In genomic region chr6:30685157-30685976, GRCh38 we compare ENCODE assay signal across 1 cellular context.
TF ChIP-seq lines count a peak whose summit lies in the region.

No MANE protein-coding gene starts in this region.

TF ChIP-seq in K562, 482 proteins besides CTCF, POLR2A, EP300 and RAD21 (continued from another document):
- peak; percentile 42 to 55; a peak in 2 of 4 replicates for TF ChIP-seq MLLT1 (IDR thresholded peaks at IDR 0.05)
- no peak for TF ChIP-seq ETS1 (conservative IDR thresholded peaks at IDR 0.05; ENCODE audit: control insufficient read depth, low read depth, low read length)
- 0 out of 2 replicates have a peak, but pooled peaks have one; percentile 34 for TF ChIP-seq SMAD3 (CRISPR knock-in tag; conservative IDR thresholded peaks at IDR 0.05)
- peak; percentile 47; the same call in 1 of the 2 replicates for TF ChIP-seq ELF4 (CRISPR knock-in tag; IDR thresholded peaks at IDR 0.05)
- no peak for TF ChIP-seq FOXM1 (IDR thresholded peaks at IDR 0.05; ENCODE audit: low read depth)
- TF ChIP-seq FOXM1 (CRISPR knock-in tag; IDR thresholded peaks at IDR 0.05; ENCODE audit: low read depth), result 0 out of 2 replicates have a peak, but pooled peaks have one; percentile 48
- 0 out of 2 replicates have a peak, but pooled peaks have one; percentile 38 for TF ChIP-seq HDAC8 (tag; IDR thresholded peaks at IDR 0.05)
- TF ChIP-seq CBX2 (IDR thresholded peaks at IDR 0.05; ENCODE audit: insufficient read depth, low read length, poor library complexity, severe bottlenecking), result no peak
- TF ChIP-seq ZNF695 (CRISPR knock-in tag; IDR thresholded peaks at IDR 0.05), result 0 out of 2 replicates have a peak, but pooled peaks have one; percentile 30
- TF ChIP-seq SREBF2 (CRISPR knock-in tag; IDR thresholded peaks at IDR 0.05), result no peak
- TF ChIP-seq UBTF (IDR thresholded peaks at IDR 0.05; ENCODE audit: borderline replicate concordance in 1 of 2, low read depth in 2 of 2, low read length in 2 of 2), result peak in 1 of 2 experiments; percentile 66; a peak in 1 of 4 replicates
- no peak for TF ChIP-seq KDM4B (IDR thresholded peaks at IDR 0.05; ENCODE audit: borderline replicate concordance in 2 of 2, low read depth in 1 of 2)
- no peak for TF ChIP-seq SIRT6 (IDR thresholded peaks at IDR 0.05; ENCODE audit: low read depth, low read length)
- TF ChIP-seq ZFX (CRISPR knock-in tag; IDR thresholded peaks at IDR 0.05), result peak; percentile 60
- no peak for TF ChIP-seq FOXK1 (CRISPR knock-in tag; IDR thresholded peaks at IDR 0.05; ENCODE audit: borderline replicate concordance)
- 0 out of 2 replicates have a peak, but pooled peaks have one; percentile 21 for TF ChIP-seq HBP1 (CRISPR knock-in tag; IDR thresholded peaks at IDR 0.05)
- TF ChIP-seq PRDM10 (IDR thresholded peaks at IDR 0.05; ENCODE audit: partially characterized antibody), result no peak
- no peak for TF ChIP-seq ZNF740 (CRISPR knock-in tag; IDR thresholded peaks at IDR 0.05)
- 0 out of 4 replicates have a peak, but pooled peaks of 1 of the 2 experiments have one; percentile 15 for TF ChIP-seq ZNF740 (tag; IDR thresholded peaks at IDR 0.05)
- TF ChIP-seq SIN3A (IDR thresholded peaks at IDR 0.05; ENCODE audit: borderline replicate concordance in 2 of 2, control insufficient read depth in 1 of 2, low read depth in 2 of 2, low read length in 2 of 2), result peak in 1 of 2 experiments; percentile 43; a peak in 1 of 4 replicates
- TF ChIP-seq ZFP36 (IDR thresholded peaks at IDR 0.05; ENCODE audit: low read depth, low read length, partially characterized antibody), result peak; percentile 97
- TF ChIP-seq KDM5B (IDR thresholded peaks at IDR 0.05; ENCODE audit: insufficient replicate concordance, low read depth, low read length), result peak; percentile 13
- peak; percentile 50; the same call in 1 of the 2 replicates for TF ChIP-seq POLR2AphosphoS5 (IDR thresholded peaks at IDR 0.05; ENCODE audit: control insufficient read depth, insufficient read depth, low read depth, low read length)
- TF ChIP-seq ZNF586 (CRISPR knock-in tag; conservative IDR thresholded peaks at IDR 0.05), result 0 out of 2 replicates have a peak, but pooled peaks have one; percentile 29
- TF ChIP-seq MIER1 (IDR thresholded peaks at IDR 0.05; ENCODE audit: low read depth), result peak; percentile 25; the same call in 1 of the 2 replicates
- TF ChIP-seq TEAD1 (CRISPR knock-in tag; IDR thresholded peaks at IDR 0.05), result peak in 1 of 2 experiments; percentile 40; a peak in 1 of 4 replicates
- TF ChIP-seq HCFC1 (IDR thresholded peaks at IDR 0.05; ENCODE audit: low read depth, low read length), result peak; percentile 31; the same call in 1 of the 2 replicates
- TF ChIP-seq SAP30 (IDR thresholded peaks at IDR 0.05; ENCODE audit: borderline replicate concordance, insufficient read depth, low read depth, low read length, poor library complexity, severe bottlenecking), result peak; percentile 25
- TF ChIP-seq GMEB1 (CRISPR knock-in tag; IDR thresholded peaks at IDR 0.05), result no peak
- TF ChIP-seq ZNF778 (CRISPR knock-in tag; IDR thresholded peaks at IDR 0.05), result no peak
- 0 out of 2 replicates have a peak, but pooled peaks have one; percentile 27 for TF ChIP-seq CREB3L1 (IDR thresholded peaks at IDR 0.05; ENCODE audit: borderline replicate concordance, low read depth)
- 0 out of 2 replicates have a peak, but pooled peaks have one; percentile 9 for TF ChIP-seq MTA1 (IDR thresholded peaks at IDR 0.05; ENCODE audit: borderline replicate concordance)
- peak; percentile 47 for TF ChIP-seq HNRNPLL (IDR thresholded peaks at IDR 0.05; ENCODE audit: low read depth, low read length, poor library complexity, severe bottlenecking)
- TF ChIP-seq ZNF165 (CRISPR knock-in tag; IDR thresholded peaks at IDR 0.05; ENCODE audit: borderline replicate concordance), result no peak
- peak; percentile 52; the same call in 1 of the 2 replicates for TF ChIP-seq ZNF644 (tag; IDR thresholded peaks at IDR 0.05; ENCODE audit: low read depth)
- TF ChIP-seq ZFP1 (CRISPR knock-in tag; IDR thresholded peaks at IDR 0.05), result 0 out of 2 replicates have a peak, but pooled peaks have one; percentile 43
- peak; percentile 19; the same call in 1 of the 2 replicates for TF ChIP-seq ESRRB (CRISPR knock-in tag; IDR thresholded peaks at IDR 0.05; ENCODE audit: borderline replicate concordance)
- peak; percentile 32 for TF ChIP-seq BRD9 (IDR thresholded peaks at IDR 0.05; ENCODE audit: low read depth, partially characterized antibody)
